Comparison of ENCODE assay signal across 8 cellular contexts in the genomic region with DNA sequence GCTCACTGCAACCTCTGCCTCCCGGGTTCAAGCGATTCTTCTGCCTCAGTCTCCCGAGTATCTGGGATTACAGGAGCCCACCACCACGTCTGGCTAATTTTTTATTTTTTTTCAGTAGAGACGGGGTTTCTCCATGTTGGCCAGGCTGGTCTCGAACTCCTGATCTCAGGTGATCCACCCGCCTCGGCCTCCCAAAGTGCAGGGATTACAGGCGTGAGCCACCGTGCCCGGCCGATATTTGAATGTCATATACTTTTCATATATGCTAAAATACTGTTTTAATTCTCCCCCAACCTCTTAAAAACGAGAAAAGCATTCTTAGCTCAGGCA. TPM values are rescaled to one million over a fixed set of nuclear protein-coding genes. Genes with fewer than 3 reads are reported as not detected.
DNase-seq lines count a peak whose midpoint lies in the region; ATAC-seq, FAIRE-seq and TF ChIP-seq lines count a peak whose summit lies in the region.
"Not testable (repeated sequence)": the region's sequence is repeated elsewhere in the genome, so short reads cannot be mapped to it uniquely, and the experiment has no call there.

No MANE protein-coding gene starts in this region.

- peak overlapping the region; percentile 73 to 94 (median 85) for H3K4me3 Mint-ChIP-seq in CD4-positive, CD25-positive, alpha-beta regulatory T cell

- H3K4me1 Mint-ChIP-seq in CD4-positive, CD25-positive, alpha-beta regulatory T cell, result peaks cover 19 to 56% (median 35%) of the 10 kb centered on the region in 4 donors

- intact Hi-C loops in HepG2 (cut with micrococcal nuclease; ENCODE audit: unreplicated experiment); testis (cut with DNase I; ENCODE audit: low total_unique reads): not testable (repeated sequence)

- H3K9me3 Mint-ChIP-seq in CD4-positive, CD25-positive, alpha-beta regulatory T cell, result not testable (repeated sequence)

- not testable (repeated sequence) for DNase-seq in CD4-positive, CD25-positive, alpha-beta regulatory T cell; Jurkat, Clone E6-1 (ENCODE audit: low read depth, low spot score); astrocyte of the cerebellum (ENCODE audit: low read depth); epithelial cell of proximal tubule (ENCODE audit: low read depth); HepG2 (ENCODE audit: low spot score); osteoblast (ENCODE audit: insufficient read length, low spot score, missing footprints); testis

- not testable (repeated sequence) for TF ChIP-seq RAD21 in HepG2 (CRISPR knock-in tag; IDR thresholded peaks at IDR 0.05)

- in situ Hi-C loops in astrocyte of the cerebellum (cut with HindIII; ENCODE audit: low sequenced_read_pairs); HepG2 (cut with HindIII; ENCODE audit: extremely low pct_ligation_motif_present, low pct_unique_long_range_greater_than_20kb): not testable (repeated sequence)

- peaks cover 22% of the 10 kb centered on the region for H3K27me3 Mint-ChIP-seq in CD4-positive, CD25-positive, alpha-beta regulatory T cell

- ATAC-seq in CD4-positive, CD25-positive, alpha-beta regulatory T cell (ENCODE audit: low read depth in 2 of 2); HepG2: not testable (repeated sequence)

- CTCF ChIA-PET in HepG2 (lab: Yijun Ruan, JAX; ENCODE audit: low intra/inter-chr PET ratio, low total read pairs), result not testable (repeated sequence)

- H3K79me2 ChIP-seq in HepG2 (ENCODE audit: insufficient read depth, low read length), result peaks cover 31% of the 10 kb centered on the region
- peaks cover 33% of the 10 kb centered on the region for H3K79me2 ChIP-seq in osteoblast (ENCODE audit: insufficient read depth, low read length)

- not testable (repeated sequence) for TF ChIP-seq CTCF in VCaP (conservative IDR thresholded peaks at IDR 0.05); astrocyte of the cerebellum (IDR thresholded peaks at IDR 0.05; ENCODE audit: low read depth, low read length, missing control alignments); epithelial cell of proximal tubule (conservative IDR thresholded peaks at IDR 0.05; ENCODE audit: low read depth, low read length); HepG2 (CRISPR knock-in tag; IDR thresholded peaks at IDR 0.05); osteoblast (IDR thresholded peaks at IDR 0.05; ENCODE audit: extremely low read depth, low read depth, low read length); testis (IDR thresholded peaks at IDR 0.05)

- FAIRE-seq in HepG2 (lab: Jason Lieb, UNC), result not testable (repeated sequence)

- peak overlapping the region; percentile 55 for H3K4me3 ChIP-seq in CD4-positive, CD25-positive, alpha-beta regulatory T cell (ENCODE audit: low read depth, low read length)
- peak overlapping the region; percentile 70 for H3K4me3 ChIP-seq in Jurkat, Clone E6-1 (ENCODE audit: low read length)
- H3K4me3 ChIP-seq in astrocyte of the cerebellum (ENCODE audit: low read depth, low read length), result peak overlapping the region; percentile 67
- H3K4me3 ChIP-seq in epithelial cell of proximal tubule (ENCODE audit: low read depth, low read length), result peak overlapping the region; percentile 84
- peak overlapping the region; percentile 86 to 97 (median 87) for H3K4me3 ChIP-seq in HepG2 (replicated peaks in 1 of 3; ENCODE audit: insufficient read depth in 1 of 3, low read depth in 2 of 3, low read length in 3 of 3)
- H3K4me3 ChIP-seq in osteoblast (ENCODE audit: insufficient read depth, low read length), result peak overlapping the region; percentile 88
- peak overlapping the region; percentile 88 to 92 for H3K4me3 ChIP-seq in testis

- 4% methylated on average over 13 of the region's 13 CpGs for WGBS in HepG2 (ENCODE audit: low lambda C conversion rate)
- 37 to 45% methylated on average over 13 of the region's 13 CpGs for WGBS in testis, 2 donors

- not testable (repeated sequence) for H3K27me3 ChIP-seq in CD4-positive, CD25-positive, alpha-beta regulatory T cell (ENCODE audit: control insufficient read depth, insufficient read depth, low read length); testis
- H3K27me3 ChIP-seq in HepG2 (ENCODE audit: control insufficient read depth in 1 of 2, insufficient read depth in 2 of 2, low read length in 2 of 2) (peaks cover 11 to 26% of the 10 kb centered on the region in 2 experiments), osteoblast (ENCODE audit: insufficient read depth, low read length) (peaks cover 37% of the 10 kb centered on the region)

- peaks cover 28% of the 10 kb centered on the region for H4K20me1 ChIP-seq in HepG2 (ENCODE audit: insufficient read depth, low read length)
- H4K20me1 ChIP-seq in osteoblast (ENCODE audit: insufficient read depth, low read length), result peaks cover 29% of the 10 kb centered on the region

- not testable (repeated sequence) for TF ChIP-seq EP300 in HepG2 (IDR thresholded peaks at IDR 0.05; ENCODE audit: low read depth in 2 of 2, low read length in 2 of 2); HepG2 (CRISPR knock-in tag; IDR thresholded peaks at IDR 0.05; ENCODE audit: borderline replicate concordance)

- TF ChIP-seq POLR2A in HepG2 (IDR thresholded peaks at IDR 0.05; ENCODE audit: insufficient read depth in 1 of 2, low read depth in 2 of 2, low read length in 2 of 2); testis (IDR thresholded peaks at IDR 0.05): not testable (repeated sequence)

- H2AFZ ChIP-seq in HepG2 (ENCODE audit: low read length), result not testable (repeated sequence)
- H2AFZ ChIP-seq in osteoblast (ENCODE audit: low read length), result peak overlapping the region; percentile 89

- H3K36me3 Mint-ChIP-seq in CD4-positive, CD25-positive, alpha-beta regulatory T cell, result not testable (repeated sequence)

- POLR2A ChIA-PET in HepG2 (lab: Yijun Ruan, JAX), result interaction anchor here (1.0 to 1.6 kb wide), 4 partner anchors 16 to 289 kb away, joined by 3 to 6 read pairs (median 4); no protein-coding TSS in a partner anchor

- peak overlapping the region; percentile 83 for H3K27ac ChIP-seq in CD4-positive, CD25-positive, alpha-beta regulatory T cell (ENCODE audit: insufficient read depth, low read length, poor library complexity, severe bottlenecking)
- peak overlapping the region; percentile 94 for H3K27ac ChIP-seq in VCaP
- H3K27ac ChIP-seq in HepG2 (ENCODE audit: extremely low read length, insufficient read depth, low read length), result peak overlapping the region; percentile 99
- not testable (repeated sequence) for H3K27ac ChIP-seq in osteoblast (ENCODE audit: low read depth, low read length)
- H3K27ac ChIP-seq in testis, result peak overlapping the region; percentile 76 to 92

- H3K36me3 ChIP-seq in CD4-positive, CD25-positive, alpha-beta regulatory T cell (ENCODE audit: control insufficient read depth, insufficient read depth, low read length); HepG2 (replicated peaks in 1 of 2; ENCODE audit: control insufficient read depth in 1 of 2, insufficient read depth in 2 of 2, low read length in 2 of 2); osteoblast (ENCODE audit: insufficient read depth, low read length); testis (ENCODE audit: low read depth, missing control alignments): not testable (repeated sequence)

- H3K4me1 ChIP-seq in CD4-positive, CD25-positive, alpha-beta regulatory T cell (ENCODE audit: control insufficient read depth, insufficient read depth, low read length, poor library complexity, severe bottlenecking), result peaks cover 67% of the 10 kb centered on the region
- H3K4me1 ChIP-seq in HepG2 (ENCODE audit: insufficient read depth, low read length) (peaks cover 69% of the 10 kb centered on the region), osteoblast (ENCODE audit: insufficient read depth, low read length) (peaks cover 10% of the 10 kb centered on the region), testis (peaks cover 31% of the 10 kb centered on the region)

- peak overlapping the region; percentile 98 for H3K9ac ChIP-seq in HepG2 (ENCODE audit: insufficient read depth, low read depth, low read length)

- H3K27ac Mint-ChIP-seq in CD4-positive, CD25-positive, alpha-beta regulatory T cell, result peak overlapping the region in 1 of 3 donors; percentile 76

- not testable (repeated sequence) for H3K9me3 ChIP-seq in CD4-positive, CD25-positive, alpha-beta regulatory T cell (ENCODE audit: control insufficient read depth in 2 of 2, low read length in 2 of 2); HepG2 (ENCODE audit: low read length); osteoblast (ENCODE audit: low read depth, low read length); testis

- H3K4me2 ChIP-seq in HepG2 (ENCODE audit: low read depth, low read length) (peak overlapping the region; percentile 72), osteoblast (ENCODE audit: insufficient read depth, low read length) (peak overlapping the region; percentile 94)

- BruUV-seq in HepG2 (replicated peaks; lab: Mats Ljungman, UMichigan), result not testable (repeated sequence)

RNA-seq across cellular contexts. Expression of a gene that starts 1.1 kb away (rescaled TPM):
- total RNA-seq in CD4-positive, CD25-positive, alpha-beta regulatory T cell, result 17.1 TPM
- 1 to 10 TPM; 6.1 to 7.4 (median 6.9) TPM for polyA plus RNA-seq in CD4-positive, CD25-positive, alpha-beta regulatory T cell
- 38.2 TPM for polyA plus RNA-seq in Jurkat, Clone E6-1 (2012; ENCODE audit: insufficient read depth, insufficient read length)
- total RNA-seq in epithelial cell of proximal tubule (14.5 and 15.4 TPM in 2 replicates), HepG2 (2016; rRNA removed; fragmentation: Illumina TruSeq; extraction: Trizol) (9.6 and 11.9 TPM in 2 replicates), osteoblast (8.0 and 8.3 TPM in 2 replicates), testis (10 to 100 TPM; 17.2 to 18.2 TPM)
- 0.91 and 1.3 TPM in 2 replicates for total RNA-seq in HepG2 (2016; cell fraction: cytosol; rRNA removed; fragmentation: Illumina TruSeq; extraction: Trizol; ENCODE audit: low read depth)
- 9.6 and 9.7 TPM in 2 replicates for total RNA-seq in HepG2 (2016; cell fraction: insoluble cytoplasmic fraction; rRNA removed; fragmentation: Illumina TruSeq; extraction: Trizol)
- 5.5 TPM in 2 replicates for total RNA-seq in HepG2 (2016; cell fraction: membrane; rRNA removed; fragmentation: Illumina TruSeq; extraction: Trizol)
- 8.0 and 9.8 TPM in 2 replicates for total RNA-seq in HepG2 (2016; cell fraction: nucleus; rRNA removed; fragmentation: Illumina TruSeq; extraction: Trizol)
- polyA plus RNA-seq in HepG2 (2011; rRNA removed) (5.4 and 6.0 TPM in 2 replicates), testis (ENCODE audit: insufficient read depth, low read depth, low replicate concordance) (9.1 TPM)
- 4.8 and 5.6 TPM in 2 replicates for polyA plus RNA-seq in HepG2 (2011; cell fraction: cytosol; rRNA removed)
- polyA plus RNA-seq in HepG2 (2011; cell fraction: nucleus; rRNA removed), result 9.9 and 11.1 TPM in 2 replicates
- 9.9 and 11.2 TPM in 2 replicates for polyA plus RNA-seq in HepG2 (2012)
- polyA plus RNA-seq in HepG2 (2016; cell fraction: cytosol; fragmentation: Illumina TruSeq; extraction: Trizol; ENCODE audit: low read depth), result 0.43 and 0.49 TPM in 2 replicates
- polyA plus RNA-seq in HepG2 (2016; cell fraction: insoluble cytoplasmic fraction; fragmentation: Illumina TruSeq; extraction: Trizol; ENCODE audit: low read depth), result 9.0 and 10.5 TPM in 2 replicates
- polyA plus RNA-seq in HepG2 (2016; cell fraction: membrane; fragmentation: Illumina TruSeq; extraction: Trizol; ENCODE audit: low read depth), result 2.4 and 2.7 TPM in 2 replicates
- polyA plus RNA-seq in HepG2 (2016; cell fraction: nucleus; fragmentation: Illumina TruSeq; extraction: Trizol; ENCODE audit: insufficient read depth, low read depth), result 13.2 and 13.5 TPM in 2 replicates
- 7.8 and 12.8 TPM in 2 replicates for polyA minus RNA-seq in HepG2 (2011; rRNA and poly(A)+ RNA removed; ENCODE audit: low replicate concordance)
- 8.8 and 10.3 TPM in 2 replicates for polyA minus RNA-seq in HepG2 (2011; cell fraction: cytosol; rRNA and poly(A)+ RNA removed)
- polyA minus RNA-seq in HepG2 (2011; cell fraction: nucleus; rRNA and poly(A)+ RNA removed), result 12.1 and 13.2 TPM in 2 replicates

RNA-seq across cellular contexts. Expression of a gene that starts 24.9 kb away (rescaled TPM):
- total RNA-seq in CD4-positive, CD25-positive, alpha-beta regulatory T cell, result 133 TPM
- 1 to 10 TPM; 2.0 to 2.4 (median 2.2) TPM for polyA plus RNA-seq in CD4-positive, CD25-positive, alpha-beta regulatory T cell
- 31.7 TPM for polyA plus RNA-seq in Jurkat, Clone E6-1 (2012; ENCODE audit: insufficient read depth, insufficient read length)
- 23.1 and 41.8 TPM in 2 replicates for total RNA-seq in epithelial cell of proximal tubule
- total RNA-seq in HepG2 (2016; rRNA removed; fragmentation: Illumina TruSeq; extraction: Trizol), result 6.6 and 12.0 TPM in 2 replicates
- total RNA-seq in HepG2 (2016; cell fraction: cytosol; rRNA removed; fragmentation: Illumina TruSeq; extraction: Trizol; ENCODE audit: low read depth), result 6.1 and 7.5 TPM in 2 replicates
- 6.3 and 13.3 TPM in 2 replicates for total RNA-seq in HepG2 (2016; cell fraction: insoluble cytoplasmic fraction; rRNA removed; fragmentation: Illumina TruSeq; extraction: Trizol)
- 6.7 and 8.2 TPM in 2 replicates for total RNA-seq in HepG2 (2016; cell fraction: membrane; rRNA removed; fragmentation: Illumina TruSeq; extraction: Trizol)
- total RNA-seq in HepG2 (2016; cell fraction: nucleus; rRNA removed; fragmentation: Illumina TruSeq; extraction: Trizol), result 14.2 and 15.7 TPM in 2 replicates
- 5.1 and 6.4 TPM in 2 replicates for polyA plus RNA-seq in HepG2 (2011; rRNA removed)
- 3.8 and 3.9 TPM in 2 replicates for polyA plus RNA-seq in HepG2 (2011; cell fraction: cytosol; rRNA removed)
- polyA plus RNA-seq in HepG2 (2011; cell fraction: nucleus; rRNA removed), result 29.0 and 31.0 TPM in 2 replicates
- polyA plus RNA-seq in HepG2 (2012), result 14.8 and 16.2 TPM in 2 replicates
- polyA plus RNA-seq in HepG2 (2016; cell fraction: cytosol; fragmentation: Illumina TruSeq; extraction: Trizol; ENCODE audit: low read depth), result 0.67 and 0.95 TPM in 2 replicates
- polyA plus RNA-seq in HepG2 (2016; cell fraction: insoluble cytoplasmic fraction; fragmentation: Illumina TruSeq; extraction: Trizol; ENCODE audit: low read depth), result 8.8 and 10.0 TPM in 2 replicates
- polyA plus RNA-seq in HepG2 (2016; cell fraction: membrane; fragmentation: Illumina TruSeq; extraction: Trizol; ENCODE audit: low read depth), result 2.6 and 3.2 TPM in 2 replicates
- 28.8 and 30.8 TPM in 2 replicates for polyA plus RNA-seq in HepG2 (2016; cell fraction: nucleus; fragmentation: Illumina TruSeq; extraction: Trizol; ENCODE audit: insufficient read depth, low read depth)
- polyA minus RNA-seq in HepG2 (2011; rRNA and poly(A)+ RNA removed; ENCODE audit: low replicate concordance), result 4.2 and 8.4 TPM in 2 replicates
- polyA minus RNA-seq in HepG2 (2011; cell fraction: cytosol; rRNA and poly(A)+ RNA removed), result 7.6 and 8.3 TPM in 2 replicates
- 29.1 and 32.0 TPM in 2 replicates for polyA minus RNA-seq in HepG2 (2011; cell fraction: nucleus; rRNA and poly(A)+ RNA removed)
- total RNA-seq in osteoblast, result 23.5 and 25.9 TPM in 2 replicates
- total RNA-seq in testis, result 100 to 1,000 TPM; 113 to 122 TPM
- polyA plus RNA-seq in testis (ENCODE audit: insufficient read depth, low read depth, low replicate concordance), result 114 TPM
